8 cellular contexts compared by ENCODE assay signal in genomic region chr13:106917673-106918652, GRCh38.
DNase-seq lines count a peak whose midpoint lies in the region; ATAC-seq and TF ChIP-seq lines count a peak whose summit lies in the region.

No MANE protein-coding gene starts in this region.

- no peaks in the 10 kb centered on the region for H4K20me1 ChIP-seq in neural progenitor cell (ENCODE audit: low read depth)

- H3K9me3 ChIP-seq in Caco-2 (no peaks in the 10 kb centered on the region), neural progenitor cell (ENCODE audit: low read depth) (no peaks in the 10 kb centered on the region)

- peaks cover 56% of the 10 kb centered on the region for H3F3A ChIP-seq in neural progenitor cell (ENCODE audit: low read depth)

- H3K27me3 Mint-ChIP-seq in Caco-2 (ENCODE audit: insufficient read depth, unreplicated experiment) (no peaks in the 10 kb centered on the region), neural progenitor cell (ENCODE audit: insufficient read depth, low read depth) (peaks cover 5% of the 10 kb centered on the region)
- H3K27me3 Mint-ChIP-seq in stimulated activated naive CD8-positive, alpha-beta T cell treated with anti-CD3 and anti-CD28 coated beads, Interleukin-15, amount 100 ng/mL, for 72 hours = peaks cover 62% of the 10 kb centered on the region

- H3K27ac Mint-ChIP-seq in Caco-2 (ENCODE audit: unreplicated experiment) (peak overlapping the region; percentile 92), neural progenitor cell (peak overlapping the region; percentile 90)
- H3K27ac Mint-ChIP-seq in stimulated activated naive CD8-positive, alpha-beta T cell treated with anti-CD3 and anti-CD28 coated beads, Interleukin-15, amount 100 ng/mL, for 72 hours = peak overlapping the region in 1 of 2 donors; percentile 63

- peaks cover 33% of the 10 kb centered on the region for H3K4me1 Mint-ChIP-seq in Caco-2 (ENCODE audit: low read depth, unreplicated experiment)
- peaks cover 70% of the 10 kb centered on the region for H3K4me1 Mint-ChIP-seq in neural progenitor cell
- H3K4me1 Mint-ChIP-seq in stimulated activated naive CD8-positive, alpha-beta T cell treated with anti-CD3 and anti-CD28 coated beads, Interleukin-15, amount 100 ng/mL, for 72 hours = peaks cover 5% of the 10 kb centered on the region

- TSS peak; percentile 79 for BruUV-seq in Caco-2 (replicated peaks; lab: Mats Ljungman, UMichigan)

- intact Hi-C loops in Caco-2 (cut with micrococcal nuclease; ENCODE audit: unreplicated experiment) = loop anchor here (1.0 to 5.0 kb wide), 9 partner anchors 45 to 382 kb away; no protein-coding TSS in a partner anchor

- H2AFZ ChIP-seq in neural progenitor cell (replicated peaks) = no peak overlapping the region

- peak overlapping the region; percentile 78 for H3K4me2 ChIP-seq in neural progenitor cell

- no peak overlapping the region for H3K9ac ChIP-seq in neural progenitor cell

- H3K36me3 Mint-ChIP-seq in Caco-2 (ENCODE audit: insufficient read depth, unreplicated experiment) (no peaks in the 10 kb centered on the region), neural progenitor cell (no peaks in the 10 kb centered on the region)

- H3K4me1 ChIP-seq in Caco-2 (peaks cover 26% of the 10 kb centered on the region), neural progenitor cell (peaks cover 64% of the 10 kb centered on the region)

- H3K4me3 ChIP-seq in Caco-2 (ENCODE audit: low read depth, low read length) (peak overlapping the region; percentile 44), neural progenitor cell (peak overlapping the region; percentile 46)

- CTCF ChIA-PET in Caco-2 (lab: Charles Lee) = interaction anchor here (0.5 to 0.8 kb wide), 2 partner anchors 74 to 372 kb away, joined by 3 to 4 read pairs; no protein-coding TSS in a partner anchor

- DNase-seq in Caco-2 (peak; percentile 77 to 91), RPMI7951 (ENCODE audit: low read depth) (peak; percentile 47), foreskin melanocyte (peak; percentile 59), neural progenitor cell (ENCODE audit: low spot score) (peak; percentile 91)
- DNase-seq in activated naive CD4-positive, alpha-beta T cell (lab: John Stamatoyannopoulos, UW) = peak; percentile 13 to 43 (median 29)
- peak; percentile 72 to 75 for DNase-seq in stimulated activated naive CD8-positive, alpha-beta T cell treated with anti-CD3 and anti-CD28 coated beads, Interleukin-15, amount 100 ng/mL, for 72 hours

- H3K4me3 Mint-ChIP-seq in Caco-2 (ENCODE audit: unreplicated experiment) (peak overlapping the region; percentile 74), neural progenitor cell (peak overlapping the region; percentile 76)
- H3K4me3 Mint-ChIP-seq in stimulated activated naive CD8-positive, alpha-beta T cell treated with anti-CD3 and anti-CD28 coated beads, Interleukin-15, amount 100 ng/mL, for 72 hours = peak overlapping the region; percentile 73 to 83

- ATAC-seq in GM19395 (IDR thresholded peaks at IDR 0.05; ENCODE audit: unreplicated experiment) = peak; percentile 94
- peak; percentile 91 for ATAC-seq in HG03521 (IDR thresholded peaks at IDR 0.05; ENCODE audit: unreplicated experiment)
- peak; percentile 91 for ATAC-seq in stimulated activated naive CD8-positive, alpha-beta T cell treated with anti-CD3 and anti-CD28 coated beads, Interleukin-15, amount 100 ng/mL, for 72 hours

- H3K9me3 Mint-ChIP-seq in Caco-2 (ENCODE audit: unreplicated experiment) (peaks cover 9% of the 10 kb centered on the region), neural progenitor cell (no peaks in the 10 kb centered on the region)
- H3K9me3 Mint-ChIP-seq in stimulated activated naive CD8-positive, alpha-beta T cell treated with anti-CD3 and anti-CD28 coated beads, Interleukin-15, amount 100 ng/mL, for 72 hours = no peaks in the 10 kb centered on the region

- H3K27me3 ChIP-seq in Caco-2 (replicated peaks; ENCODE audit: control insufficient read depth, insufficient read depth, low read length) (no peaks in the 10 kb centered on the region), neural progenitor cell (no peaks in the 10 kb centered on the region)

- peak overlapping the region; percentile 85 for H3K27ac ChIP-seq in neural progenitor cell

- peaks cover 8% of the 10 kb centered on the region for H3K79me2 ChIP-seq in neural progenitor cell (ENCODE audit: low read depth)

- no peaks in the 10 kb centered on the region for H3K36me3 ChIP-seq in Caco-2 (ENCODE audit: control insufficient read depth, insufficient read depth, low read length)
- no peaks in the 10 kb centered on the region for H3K36me3 ChIP-seq in neural progenitor cell

- peak; percentile 96 for TF ChIP-seq CTCF in Caco-2 (IDR thresholded peaks at IDR 0.05; ENCODE audit: insufficient read depth in 1 of 2, low read depth in 1 of 2, low read length in 1 of 2, severe bottlenecking in 1 of 2, unreplicated experiment in 1 of 2)
- peak; percentile 99 for TF ChIP-seq CTCF in neural progenitor cell (IDR thresholded peaks at IDR 0.05)

- POLR2A ChIA-PET in Caco-2 (lab: Charles Lee) = no interaction called here

Comparison
In these comparisons a context has a peak if more than half of its experiments do, and no peak if none do; other contexts are left out.
1. Peak in every context shown above with its lines: DNase-seq, ATAC-seq, H3K4me3 ChIP-seq and H3K27ac ChIP-seq.
2. DNase-seq: peak in every context shown above with its lines; median percentile 91 in neural progenitor cell; 84 in Caco-2; 74 in stimulated activated naive CD8-positive, alpha-beta T cell treated with anti-CD3 and anti-CD28 coated beads, Interleukin-15, amount 100 ng/mL, for 72 hours; 59 in foreskin melanocyte; 47 in RPMI7951; 29 in activated naive CD4-positive, alpha-beta T cell.